19 cellular contexts compared by ENCODE assay signal in genomic region chr7:153507885-153508284, GRCh38.
"Had no signal": no experiment of that assay in that cellular context is flagged by ENCODE, and none has a peak within 500 bp of the region (broad histone marks: within the 10 kb centered on the region; RNA-seq: fewer than 3 reads in every experiment).

No MANE protein-coding gene starts in this region.

- H3K27ac ChIP-seq: HL-60, KMS-11, SJCRH30 had no signal

- DNase-seq: Kasumi-1; MM.1S; NCI-H1105; NCI-H1417; NCI-H1436 treated with DMSO at 0.1 percent for 48 hours; NCI-H187; NCI-H2029; NCI-H2081 treated with DMSO at 0.1 percent for 48 hours; NCI-H2171; NCI-H226; NCI-H524; NCI-H526 treated with DMSO at 0.1 percent for 48 hours; NCI-H748 treated with DMSO at 0.1 percent for 48 hours; NK-92 treated with Interleukin-12 subunit alpha and Interleukin-12 subunit beta, amount 100 ng/mL, for 24 hours; PC-3; SHP77 treated with DMSO at 0.1 percent for 48 hours; SJCRH30 had no signal
